In genomic region chr15:88702983-88703382, GRCh38 we compare ENCODE assay signal across 1 cellular context.
A peak's percentile ranks its signal among the peaks of the same experiment; 100 is the strongest.
TF ChIP-seq lines count a peak whose summit lies in the region.

No MANE protein-coding gene starts in this region.

TF ChIP-seq in K562, 482 proteins besides CTCF, POLR2A, EP300 and RAD21 (continued from another document):
- TF ChIP-seq ZNF395 (CRISPR knock-in tag; IDR thresholded peaks at IDR 0.05): no peak
- no peak for TF ChIP-seq ZBTB43 (CRISPR knock-in tag; IDR thresholded peaks at IDR 0.05)
- no peak for TF ChIP-seq ZBED1 (IDR thresholded peaks at IDR 0.05)
- no peak for TF ChIP-seq U2AF2 (optimal IDR thresholded peaks at IDR 0.05; ENCODE audit: low read depth, low read length)
- TF ChIP-seq ZNF668 (CRISPR knock-in tag; IDR thresholded peaks at IDR 0.05): no peak
- TF ChIP-seq GTF2B (IDR thresholded peaks at IDR 0.05; ENCODE audit: extremely low read depth, insufficient read length): no peak
- no peak for TF ChIP-seq ZNF561 (CRISPR knock-in tag; conservative IDR thresholded peaks at IDR 0.05)
- TF ChIP-seq ATF3 (IDR thresholded peaks at IDR 0.05): peak; percentile 65; the same call in 1 of the 2 replicates
- no peak for TF ChIP-seq ATF3 (CRISPR knock-in tag; conservative IDR thresholded peaks at IDR 0.05)
- no peak for TF ChIP-seq IFI16 (CRISPR knock-in tag; IDR thresholded peaks at IDR 0.05)
